16 cellular contexts compared by ENCODE assay signal in genomic region chr3:45191924-45192417, GRCh38. TPM values are rescaled to one million over a fixed set of nuclear protein-coding genes. Genes with fewer than 3 reads are reported as not detected.
"Had no signal": no experiment of that assay in that cellular context is flagged by ENCODE, and none has a peak within 500 bp of the region (broad histone marks: within the 10 kb centered on the region; RNA-seq: fewer than 3 reads in every experiment).

No MANE protein-coding gene starts in this region.

- H3K4me3 ChIP-seq: colonic mucosa, esophagus squamous epithelium, right atrium auricular region, spleen, upper lobe of right lung had no signal

- H3K27ac ChIP-seq: colonic mucosa, esophagus squamous epithelium, parathyroid adenoma, right atrium auricular region, spleen, upper lobe of right lung had no signal

- DNase-seq: activated CD4-positive, alpha-beta T cell treated with anti-CD3 and anti-CD28 coated beads for 48 hours; activated CD8-positive, alpha-beta T cell treated with anti-CD3 and anti-CD28 coated beads, Interleukin-2, amount 10 ng/mL, durations not matched to agents 7 days and 5 days; caudate nucleus; colonic mucosa; esophagus squamous epithelium; foreskin fibroblast; glutamatergic neuron; stimulated activated CD4-positive, alpha-beta T cell treated with anti-CD3 and anti-CD28 coated beads, Interleukin-1b, Interleukin-23, amount 100 ng/mL, for 48 hours; T-helper 9 cell; upper lobe of right lung had no signal

- H3K4me1 ChIP-seq: parathyroid adenoma, right atrium auricular region, upper lobe of right lung had no signal

- H3K9me3 ChIP-seq: colonic mucosa, esophagus squamous epithelium, right atrium auricular region, spleen, upper lobe of right lung had no signal

- H3K36me3 ChIP-seq: colonic mucosa, esophagus squamous epithelium, right atrium auricular region, spleen, upper lobe of right lung had no signal

- ATAC-seq: activated CD8-positive, alpha-beta T cell treated with anti-CD3 and anti-CD28 coated beads, Interleukin-2, amount 10 ng/mL, durations not matched to agents 7 days and 5 days; activated T-helper 17 cell treated with anti-CD3 and anti-CD28 coated beads, Interleukin-2, amount 50 U/mL, for 72 hours; stimulated activated memory B cell treated with anti-CD40 and anti-IgM and Interleukin-4, amounts not matched to agents 10 μg/mL and 1 μg/mL and 100 μg/mL, for 72 hours; upper lobe of right lung had no signal

- H3K27me3 ChIP-seq: colonic mucosa, esophagus squamous epithelium, right atrium auricular region, upper lobe of right lung had no signal

RNA-seq across cellular contexts. Expression of gene TMEM158, which starts 34.1 kb away (rescaled TPM):
- total RNA-seq: activated T-helper 17 cell treated with anti-CD3 and anti-CD28 coated beads, Interleukin-2, amount 50 U/mL, for 72 hours; right atrium auricular region had no signal

RNA-seq across cellular contexts. Expression of gene CDCP1, which starts 45.8 kb away (rescaled TPM):
- total RNA-seq: neural crest cell had no signal
